Comparison of ENCODE assay signal across 28 cellular contexts in genomic region chr5:16812448-16812847, GRCh38.
DNase-seq lines count a peak whose midpoint lies in the region; ATAC-seq, FAIRE-seq and TF ChIP-seq lines count a peak whose summit lies in the region.
"Had no signal": no experiment of that assay in that cellular context is flagged by ENCODE, and none has a peak within 500 bp of the region (broad histone marks: within the 10 kb centered on the region; RNA-seq: fewer than 3 reads in every experiment).

No MANE protein-coding gene starts in this region.

- H3K4me3 ChIP-seq in GM12878 (no peak overlapping the region), spleen (no peak overlapping the region)
- H3K4me3 ChIP-seq: BLaER1 treated with 17β-estradiol and CSF1 and Interleukin-3, amounts not matched to agents 10 nM and 100 nM; HAP-1; heart right ventricle; smooth muscle cell; stomach had no signal

- TF ChIP-seq POLR2A in GM12878 (IDR thresholded peaks at IDR 0.05; ENCODE audit: low read depth, low read length) (no peak), spleen (IDR thresholded peaks at IDR 0.05) (no peak)

- H3K4me2 ChIP-seq in GM12878 (ENCODE audit: control insufficient read depth, insufficient read depth), result no peak overlapping the region
- H3K4me2 ChIP-seq: BLaER1 treated with 17β-estradiol and CSF1 and Interleukin-3, amounts not matched to agents 10 nM and 100 nM; smooth muscle cell had no signal

- TF ChIP-seq CTCF in Calu3 (IDR thresholded peaks at IDR 0.05; ENCODE audit: unreplicated experiment) (no peak), GM12878 (IDR thresholded peaks at IDR 0.05 in 2 of 3, conservative IDR thresholded peaks at IDR 0.05 in 1 of 3; ENCODE audit: control insufficient read depth in 2 of 3, extremely low read depth in 1 of 3, insufficient read depth in 1 of 3, low read depth in 3 of 3, low read length in 3 of 3) (no peak), spleen (IDR thresholded peaks at IDR 0.05 in 8 of 11, conservative IDR thresholded peaks at IDR 0.05 in 3 of 11) (no peak)

- H3K36me3 ChIP-seq in GM12878 (ENCODE audit: control insufficient read depth in 2 of 2, insufficient read depth in 2 of 2, low read length in 1 of 2), result no peaks in the 10 kb centered on the region
- H3K36me3 ChIP-seq in spleen, result no peaks in the 10 kb centered on the region
- H3K36me3 ChIP-seq: BLaER1 treated with 17β-estradiol and CSF1 and Interleukin-3, amounts not matched to agents 10 nM and 100 nM; heart right ventricle had no signal

- no peaks in the 10 kb centered on the region for H3K27me3 Mint-ChIP-seq in Calu3 (ENCODE audit: unreplicated experiment)

- H3K4me3 Mint-ChIP-seq in Calu3 (ENCODE audit: low read depth, unreplicated experiment), result no peak overlapping the region
- H3K4me3 Mint-ChIP-seq: activated T-cell treated with anti-CD3 and anti-CD28 coated beads, Interleukin-2, amount 50 U/mL, for 72 hours; naive thymus-derived CD4-positive, alpha-beta T cell; WTC11 had no signal

- intact Hi-C loops in Calu3 (cut with micrococcal nuclease; ENCODE audit: unreplicated experiment) (loop anchor here (5.0 kb wide), 1 partner anchor 70 kb away; no protein-coding TSS in a partner anchor), GM12878 (cut with micrococcal nuclease; ENCODE audit: unreplicated experiment) (no loop called here), left colon (cut with DNase I, micrococcal nuclease) (no loop called here), spleen (cut with DNase I; ENCODE audit: low total_unique reads) (no loop called here)

- SMC1A ChIA-PET in GM12878 (lab: Charles Lee; ENCODE audit: uncharacterized antibody, unreplicated experiment), result no interaction called here

- peak overlapping the region; percentile 22 for H3K27ac Mint-ChIP-seq in Calu3 (ENCODE audit: unreplicated experiment)
- H3K27ac Mint-ChIP-seq: activated T-cell treated with anti-CD3 and anti-CD28 coated beads, Interleukin-2, amount 50 U/mL, for 72 hours; naive thymus-derived CD4-positive, alpha-beta T cell had no signal

- no peak for TF ChIP-seq EP300 in GM12878 (IDR thresholded peaks at IDR 0.05; ENCODE audit: borderline replicate concordance in 1 of 2, control insufficient read depth in 1 of 2, low read depth in 2 of 2, low read length in 2 of 2)

- no peak overlapping the region for H2AFZ ChIP-seq in GM12878 (ENCODE audit: control insufficient read depth, low read depth, low read length)

- DNase-seq in Calu3 (no peak), GM12878 (ENCODE audit: low read depth, low spot score) (no peak), left colon (no peak), spleen (no peak), LoVo (ENCODE audit: low spot score) (no peak), DMS153 treated with DMSO at 0.1 percent for 48 hours (lab: John Stamatoyannopoulos, UW; ENCODE audit: unreplicated experiment) (no peak), NCI-H2029 treated with DMSO at 0.1 percent for 48 hours (lab: John Stamatoyannopoulos, UW) (no peak)
- DNase-seq: activated naive CD4-positive, alpha-beta T cell treated with Interleukin-2 at 50 U/mL for 16 hours; activated T-cell treated with anti-CD3 and anti-CD28 coated beads, Interleukin-2, amount 50 U/mL, for 72 hours; DND-41; heart right ventricle; naive thymus-derived CD4-positive, alpha-beta T cell; NCI-H1048; NCI-H187; NCI-H526 treated with DMSO at 0.1 percent for 48 hours; occipital lobe; retina; SIG-M5; stimulated activated CD4-positive, alpha-beta T cell treated with anti-CD3 and anti-CD28 coated beads, Interleukin-2, amount 100 ng/mL, for 24 hours had no signal

- 2% methylated on average over 3 of the region's 3 CpGs for WGBS in GM12878 (ENCODE audit: insufficient coverage, insufficient replicate concordance, low lambda C conversion rate, missing lambda C conversion rate)
- 52 to 71% (median 62%) methylated on average over 3 of the region's 3 CpGs for whole genome bisulfite sequencing in spleen, 5 donors

- no peak for FAIRE-seq in GM12878 (lab: Jason Lieb, UNC)
- FAIRE-seq: GM18507 had no signal

- peaks cover 53% of the 10 kb centered on the region for H3K4me1 Mint-ChIP-seq in Calu3 (ENCODE audit: low read depth, unreplicated experiment)
- H3K4me1 Mint-ChIP-seq: naive thymus-derived CD4-positive, alpha-beta T cell had no signal

- CTCF ChIA-PET in Calu3 (lab: Charles Lee), result interaction anchor here (0.7 to 1.2 kb wide), 2 partner anchors 124 to 377 kb away, joined by 5 to 6 read pairs; partner anchors contain the start of gene MYO10
- CTCF ChIA-PET in GM12878 (lab: Yijun Ruan, JAX), result no interaction called here

- H3K4me1 ChIP-seq in GM12878 (ENCODE audit: control insufficient read depth, insufficient read depth, low read length) (no peaks in the 10 kb centered on the region), spleen (peaks cover 0 to 38% (median 10%) of the 10 kb centered on the region in 6 donors)

- no peaks in the 10 kb centered on the region for H3K9me3 Mint-ChIP-seq in Calu3 (ENCODE audit: low read depth, unreplicated experiment)
- H3K9me3 Mint-ChIP-seq: activated T-cell treated with anti-CD3 and anti-CD28 coated beads, Interleukin-2, amount 50 U/mL, for 72 hours; WTC11 had no signal

- no peaks in the 10 kb centered on the region for H4K20me1 ChIP-seq in GM12878 (ENCODE audit: control insufficient read depth, insufficient read depth)
- H4K20me1 ChIP-seq: BLaER1 treated with 17β-estradiol and CSF1 and Interleukin-3, amounts not matched to agents 10 nM and 100 nM had no signal

- no peak for TF ChIP-seq RAD21 in GM12878 (IDR thresholded peaks at IDR 0.05; ENCODE audit: insufficient read depth, low read depth, low read length)

- no peaks in the 10 kb centered on the region for H3K79me2 ChIP-seq in GM12878 (ENCODE audit: control insufficient read depth, insufficient read depth, low read length)

- H3K36me3 Mint-ChIP-seq in Calu3 (ENCODE audit: insufficient read depth, unreplicated experiment), result peaks cover 53% of the 10 kb centered on the region
- H3K36me3 Mint-ChIP-seq: naive thymus-derived CD4-positive, alpha-beta T cell had no signal

- POLR2A ChIA-PET in GM12878 (lab: Charles Lee), result no interaction called here

- in situ Hi-C loops in GM12878 (cut with MboI), result no loop called here

- no peaks in the 10 kb centered on the region for H3K27me3 ChIP-seq in GM12878 (replicated peaks in 1 of 2; ENCODE audit: control insufficient read depth in 2 of 2, insufficient read depth in 2 of 2, low read length in 1 of 2)
- no peaks in the 10 kb centered on the region for H3K27me3 ChIP-seq in spleen (replicated peaks in 1 of 7)
- H3K27me3 ChIP-seq: BLaER1 treated with 17β-estradiol and CSF1 and Interleukin-3, amounts not matched to agents 10 nM and 100 nM; brain microvascular endothelial cell; heart right ventricle; stomach had no signal

- ATAC-seq in GM12878 (peak; percentile 20; the same call in 2 of the 3 replicates), left colon (peak; percentile 61), HG03469 (IDR thresholded peaks at IDR 0.05; ENCODE audit: unreplicated experiment) (no peak)
- ATAC-seq: activated T-cell treated with anti-CD3 and anti-CD28 coated beads, Interleukin-2, amount 50 U/mL, for 72 hours; heart right ventricle; naive thymus-derived CD4-positive, alpha-beta T cell had no signal

- RAD21 ChIA-PET in GM12878 (lab: Charles Lee; ENCODE audit: unreplicated experiment), result no interaction called here

- H3K9ac ChIP-seq in GM12878 (ENCODE audit: control insufficient read depth, insufficient read depth, low read length), result no peak overlapping the region
- H3K9ac ChIP-seq: BLaER1 treated with 17β-estradiol and CSF1 and Interleukin-3, amounts not matched to agents 10 nM and 100 nM had no signal

- H3K9me3 ChIP-seq in GM12878 (replicated peaks; ENCODE audit: control insufficient read depth, insufficient read depth, low read length) (no peaks in the 10 kb centered on the region), spleen (no peaks in the 10 kb centered on the region)
- H3K9me3 ChIP-seq: HAP-1, heart right ventricle, stomach had no signal

- H3K27ac ChIP-seq in GM12878 (ENCODE audit: control insufficient read depth, insufficient read depth) (no peak overlapping the region), spleen (peak overlapping the region in 5 of 8 donors; percentile 13 to 69 (median 44))
- H3K27ac ChIP-seq: BLaER1 treated with 17β-estradiol and CSF1 and Interleukin-3, amounts not matched to agents 10 nM and 100 nM; brain microvascular endothelial cell; heart right ventricle; HL-60; stomach had no signal

- BruUV-seq in Calu3 (replicated peaks; lab: Mats Ljungman, UMichigan) (no TSS peak), GM12878 (replicated peaks; lab: Mats Ljungman, UMichigan) (no TSS peak)

TF ChIP-seq in GM12878, 131 proteins besides CTCF, POLR2A, EP300 and RAD21 (continues in another document):
- TF ChIP-seq ZNF24 (IDR thresholded peaks at IDR 0.05) (no peak), TCF12 (IDR thresholded peaks at IDR 0.05; ENCODE audit: low read depth, low read length) (no peak), NFXL1 (IDR thresholded peaks at IDR 0.05; ENCODE audit: borderline replicate concordance) (no peak), MAX (IDR thresholded peaks at IDR 0.05; ENCODE audit: low read depth, low read length) (no peak), PML (IDR thresholded peaks at IDR 0.05; ENCODE audit: low read length) (no peak), IKZF1 (conservative IDR thresholded peaks at IDR 0.05) (no peak), MLLT1 (IDR thresholded peaks at IDR 0.05) (no peak), PBX3 (IDR thresholded peaks at IDR 0.05; ENCODE audit: insufficient replicate concordance, low read depth, low read length) (no peak)
